1 cellular context compared by ENCODE assay signal in genomic region chr11:529740-530411, GRCh38.
A peak's percentile ranks its signal among the peaks of the same experiment; 100 is the strongest.
TF ChIP-seq lines count a peak whose summit lies in the region.

No MANE protein-coding gene starts in this region.

TF ChIP-seq in K562, 482 proteins besides CTCF, POLR2A, EP300 and RAD21:
- TF ChIP-seq FOXP4 (CRISPR knock-in tag; IDR thresholded peaks at IDR 0.05; ENCODE audit: borderline replicate concordance) (no peak), POLR3G (IDR thresholded peaks at IDR 0.05; ENCODE audit: extremely low read depth, insufficient read length, insufficient replicate concordance) (no peak), POLR2G (IDR thresholded peaks at IDR 0.05; ENCODE audit: low read depth, low read length) (peak; percentile 52; the same call in 1 of the 2 replicates), ZNF174 (CRISPR knock-in tag; IDR thresholded peaks at IDR 0.05) (no peak), SUPT5H (IDR thresholded peaks at IDR 0.05) (0 out of 2 replicates have a peak, but pooled peaks have one; percentile 30), DIDO1 (tag; IDR thresholded peaks at IDR 0.05; ENCODE audit: low read depth) (no peak), RBFOX2 (IDR thresholded peaks at IDR 0.05; ENCODE audit: low read depth, low read length) (peak; percentile 26; the same call in 1 of the 2 replicates)
